Comparison of ENCODE assay signal across 7 cellular contexts in the genomic region with DNA sequence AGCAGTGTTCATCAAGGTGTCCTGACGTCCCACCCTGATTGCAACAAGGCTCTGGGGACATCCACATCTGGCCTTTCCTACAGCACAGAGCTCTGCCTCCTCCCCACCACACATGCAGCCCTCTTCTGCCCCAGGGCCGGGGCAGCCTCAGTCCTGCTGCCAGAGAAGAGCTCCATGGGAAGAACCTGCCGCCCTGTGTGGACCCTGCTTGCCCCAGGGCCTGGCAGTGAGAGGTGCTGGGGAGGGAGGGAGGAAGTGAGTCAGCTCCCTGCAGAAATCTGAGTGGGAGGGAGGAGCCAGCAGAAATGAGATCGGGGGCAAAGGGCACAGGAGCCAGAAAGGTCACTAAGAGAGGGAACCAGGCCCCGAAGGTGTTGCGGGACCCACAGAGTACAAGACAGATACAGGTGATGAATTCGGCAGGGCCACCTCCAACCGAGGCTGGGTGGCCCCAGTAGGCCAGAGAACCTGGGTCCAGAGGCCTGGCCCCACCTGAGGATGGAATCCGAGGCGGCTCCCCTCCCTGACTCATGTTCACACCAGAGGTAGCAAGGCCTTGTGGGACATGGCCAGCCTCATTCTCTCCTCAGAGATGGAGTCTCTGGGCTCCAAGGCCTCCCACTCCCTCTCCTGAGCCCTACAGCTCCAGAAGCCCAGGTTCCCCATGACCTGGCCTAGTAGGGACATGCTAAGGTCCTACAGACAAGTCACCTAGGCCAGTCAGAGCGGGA. TPM values are rescaled to one million over a fixed set of nuclear protein-coding genes. Genes with fewer than 3 reads are reported as not detected.
A peak's percentile ranks its signal among the peaks of the same experiment; 100 is the strongest.
DNase-seq lines count a peak whose midpoint lies in the region; ATAC-seq and TF ChIP-seq lines count a peak whose summit lies in the region.

No MANE protein-coding gene starts in this region.

- POLR2A ChIA-PET in naive thymus-derived CD8-positive, alpha-beta T cell (lab: Charles Lee), result interaction anchor here (0.6 to 0.9 kb wide), 2 partner anchors 14 to 137 kb away, joined by 3 to 5 read pairs; no protein-coding TSS in a partner anchor

- H3K27ac ChIP-seq in HUES64 (ENCODE audit: low read depth, low read length) (peak overlapping the region; percentile 71), colonic mucosa (peak overlapping the region; percentile 73), upper lobe of right lung (peak overlapping the region; percentile 84)

- H3K4me1 Mint-ChIP-seq in naive thymus-derived CD8-positive, alpha-beta T cell, result peaks cover 10 to 39% (median 20%) of the 10 kb centered on the region in 4 donors

- TF ChIP-seq CTCF in colonic mucosa (IDR thresholded peaks at IDR 0.05) (no peak), upper lobe of right lung (IDR thresholded peaks at IDR 0.05) (no peak)

- H3K27me3 ChIP-seq in HUES64 (ENCODE audit: insufficient read depth, low read length), result no peaks in the 10 kb centered on the region
- no peaks in the 10 kb centered on the region for H3K27me3 ChIP-seq in colonic mucosa
- no peaks in the 10 kb centered on the region for H3K27me3 ChIP-seq in upper lobe of right lung

- peak overlapping the region in 4 of 10 donors; percentile 3 to 49 (median 31) for H3K4me3 Mint-ChIP-seq in naive thymus-derived CD8-positive, alpha-beta T cell

- no peaks in the 10 kb centered on the region for H3K36me3 Mint-ChIP-seq in naive thymus-derived CD8-positive, alpha-beta T cell

- H3K4me3 ChIP-seq in HUES64 (ENCODE audit: low read length) (no peak overlapping the region), colonic mucosa (no peak overlapping the region), upper lobe of right lung (no peak overlapping the region)

- DNase-seq in colonic mucosa (peak; percentile 83), upper lobe of right lung (peak; percentile 78), SHP77 treated with DMSO at 0.1 percent for 48 hours (lab: John Stamatoyannopoulos, UW) (no peak)
- DNase-seq in naive thymus-derived CD8-positive, alpha-beta T cell, result peak in 1 of 10 donors; percentile 36

- H3K36me3 ChIP-seq in HUES64 (ENCODE audit: insufficient read depth, low read length), result no peaks in the 10 kb centered on the region
- H3K36me3 ChIP-seq in colonic mucosa, result no peaks in the 10 kb centered on the region
- H3K36me3 ChIP-seq in upper lobe of right lung, result no peaks in the 10 kb centered on the region

- 74% methylated on average over 11 of the region's 11 CpGs for WGBS in HUES64

- ATAC-seq in activated CD4-positive, CD25-positive, alpha-beta regulatory T cell treated with anti-CD3 and anti-CD28 coated beads, Interleukin-2, amount 50 U/mL, for 24 hours, result peak; percentile 94 to 95
- peak; percentile 36 to 50 for ATAC-seq in naive thymus-derived CD8-positive, alpha-beta T cell
- ATAC-seq in upper lobe of right lung (peak; percentile 84), GM19395 (IDR thresholded peaks at IDR 0.05; ENCODE audit: unreplicated experiment) (no peak)

- H3K4me1 ChIP-seq in HUES64 (ENCODE audit: insufficient read depth, low read length) (peaks cover 30% of the 10 kb centered on the region), colonic mucosa (peaks cover 38% of the 10 kb centered on the region), upper lobe of right lung (peaks cover 66% of the 10 kb centered on the region)

- H3K9ac ChIP-seq in HUES64 (ENCODE audit: low read depth, low read length) (no peak overlapping the region), colonic mucosa (ENCODE audit: low read depth in 2 of 2, low read length in 2 of 2) (peak overlapping the region; percentile 54 to 68)

- H3K9me3 Mint-ChIP-seq in naive thymus-derived CD8-positive, alpha-beta T cell, result no peaks in the 10 kb centered on the region

- peak overlapping the region in 8 of 10 donors; percentile 7 to 79 (median 53) for H3K27ac Mint-ChIP-seq in naive thymus-derived CD8-positive, alpha-beta T cell

- H3K27me3 Mint-ChIP-seq in naive thymus-derived CD8-positive, alpha-beta T cell, result no peaks in the 10 kb centered on the region

- H3K9me3 ChIP-seq in HUES64 (ENCODE audit: insufficient read depth, low read depth, low read length) (no peaks in the 10 kb centered on the region), colonic mucosa (no peaks in the 10 kb centered on the region), upper lobe of right lung (no peaks in the 10 kb centered on the region)

- intact Hi-C loops in colonic mucosa (cut with DNase I) (no loop called here), upper lobe of right lung (cut with DNase I) (no loop called here)

RNA-seq across cellular contexts. Expression of gene MYO18A, which starts 24.8 kb away (rescaled TPM):
- 12.7 TPM for polyA plus RNA-seq in HUES64 (2013, experiment 1 of 2)
- 16.9 TPM for polyA plus RNA-seq in HUES64 (2013, experiment 2 of 2)
- 100 to 1,000 TPM in 1 of 2 donors, 10 to 100 TPM in 1; 63.3 to 112 TPM for total RNA-seq in colonic mucosa
- total RNA-seq in naive thymus-derived CD8-positive, alpha-beta T cell, result 10 to 100 TPM; 63.6 to 69.3 TPM
- polyA plus RNA-seq in naive thymus-derived CD8-positive, alpha-beta T cell, result 10 to 100 TPM in 1 of 3 donors, 1 to 10 TPM in 2; 4.6 to 12.6 (median 5.9) TPM
- 51.0 TPM for total RNA-seq in upper lobe of right lung
